1 cellular context compared by ENCODE assay signal in the genomic region with DNA sequence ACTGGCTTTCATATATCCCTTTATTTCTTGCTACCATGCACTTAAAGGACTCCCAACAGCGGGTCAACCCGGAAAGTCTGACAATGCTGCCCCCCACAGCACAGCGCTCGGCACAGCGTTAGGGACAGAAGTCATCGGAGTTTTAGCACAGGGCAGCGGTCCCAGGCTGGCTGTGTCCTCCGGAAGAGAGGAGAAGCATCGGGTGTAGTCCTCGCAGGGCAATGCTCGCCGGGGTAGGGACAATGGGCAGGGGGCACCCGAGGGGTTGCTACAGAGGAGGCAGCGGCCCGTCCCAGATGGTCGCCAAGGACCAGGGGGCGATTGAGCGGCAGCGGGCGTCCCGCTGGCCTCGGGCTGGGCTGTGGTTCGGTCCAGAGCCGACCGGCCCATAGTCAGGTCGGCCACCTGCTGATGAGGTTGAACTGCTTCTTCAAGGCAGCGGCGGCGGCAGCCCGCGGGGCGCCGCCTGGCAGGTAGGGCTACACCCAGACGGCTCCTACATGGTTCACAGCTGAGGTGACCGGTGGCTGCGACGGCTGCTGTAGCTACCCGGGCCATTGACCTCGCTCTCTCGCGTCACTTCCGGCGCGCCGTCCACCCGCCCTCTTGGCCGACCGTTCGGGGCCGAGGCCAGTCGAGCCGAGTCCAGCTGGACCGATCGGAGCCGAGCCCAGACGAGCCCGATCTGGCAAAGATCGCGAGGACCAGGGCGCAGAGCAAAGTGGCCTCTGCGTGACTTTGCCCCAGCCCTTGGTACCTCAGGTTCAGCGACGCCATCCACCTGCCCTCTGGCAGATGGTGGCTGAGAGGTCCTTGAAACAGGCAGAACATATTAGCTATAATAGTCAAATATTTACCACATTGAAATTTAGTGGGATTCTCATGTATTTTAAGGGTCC.
A peak's percentile ranks its signal among the peaks of the same experiment; 100 is the strongest.
TF ChIP-seq lines count a peak whose summit lies in the region.

No MANE protein-coding gene starts in this region.

TF ChIP-seq in K562, 482 proteins besides CTCF, POLR2A, EP300 and RAD21 (continued from another document and continues in another):
- TF ChIP-seq YY1 (IDR thresholded peaks at IDR 0.05; ENCODE audit: borderline replicate concordance in 1 of 3, control insufficient read depth in 1 of 3, extremely low read depth in 1 of 3, insufficient read depth in 3 of 3, insufficient read length in 1 of 3, insufficient replicate concordance in 2 of 3, low read depth in 1 of 3, low read length in 2 of 3): peak in 2 of 3 experiments; percentile 79 to 86
- TF ChIP-seq SAFB (IDR thresholded peaks at IDR 0.05; ENCODE audit: borderline replicate concordance, low read depth, low read length): no peak
- peak; percentile 65; the same call in 1 of the 2 replicates for TF ChIP-seq TAF7 (tag; IDR thresholded peaks at IDR 0.05)
- peak; percentile 65 for TF ChIP-seq ARID4B (CRISPR knock-in tag; IDR thresholded peaks at IDR 0.05)
- TF ChIP-seq CREM (IDR thresholded peaks at IDR 0.05; ENCODE audit: low read depth): peak; percentile 99
- no peak for TF ChIP-seq POLR3A (IDR thresholded peaks at IDR 0.05; ENCODE audit: borderline replicate concordance, extremely low read depth, insufficient read depth, insufficient read length)
- peak; percentile 99 for TF ChIP-seq TFAP4 (CRISPR knock-in tag; IDR thresholded peaks at IDR 0.05; ENCODE audit: borderline replicate concordance)
- peak; percentile 87 for TF ChIP-seq SAP30 (IDR thresholded peaks at IDR 0.05; ENCODE audit: borderline replicate concordance, insufficient read depth, low read depth, low read length, poor library complexity, severe bottlenecking)
- TF ChIP-seq, protein P1, sequence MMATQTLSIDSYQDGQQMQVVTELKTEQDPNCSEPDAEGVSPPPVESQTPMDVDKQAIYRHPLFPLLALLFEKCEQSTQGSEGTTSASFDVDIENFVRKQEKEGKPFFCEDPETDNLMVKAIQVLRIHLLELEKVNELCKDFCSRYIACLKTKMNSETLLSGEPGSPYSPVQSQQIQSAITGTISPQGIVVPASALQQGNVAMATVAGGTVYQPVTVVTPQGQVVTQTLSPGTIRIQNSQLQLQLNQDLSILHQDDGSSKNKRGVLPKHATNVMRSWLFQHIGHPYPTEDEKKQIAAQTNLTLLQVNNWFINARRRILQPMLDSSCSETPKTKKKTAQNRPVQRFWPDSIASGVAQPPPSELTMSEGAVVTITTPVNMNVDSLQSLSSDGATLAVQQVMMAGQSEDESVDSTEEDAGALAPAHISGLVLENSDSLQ (IDR thresholded peaks at IDR 0.05): no peak
- TF ChIP-seq L3MBTL2 (IDR thresholded peaks at IDR 0.05): peak; percentile 88
- peak; percentile 65 for TF ChIP-seq CCNT2 (IDR thresholded peaks at IDR 0.05; ENCODE audit: borderline replicate concordance, extremely low read depth, insufficient read length, low read depth, low read length)
- TF ChIP-seq MTA1 (IDR thresholded peaks at IDR 0.05; ENCODE audit: borderline replicate concordance): peak; percentile 97
- TF ChIP-seq BDP1 (IDR thresholded peaks at IDR 0.05; ENCODE audit: insufficient read depth, insufficient read length): no peak
- TF ChIP-seq, protein P2, sequence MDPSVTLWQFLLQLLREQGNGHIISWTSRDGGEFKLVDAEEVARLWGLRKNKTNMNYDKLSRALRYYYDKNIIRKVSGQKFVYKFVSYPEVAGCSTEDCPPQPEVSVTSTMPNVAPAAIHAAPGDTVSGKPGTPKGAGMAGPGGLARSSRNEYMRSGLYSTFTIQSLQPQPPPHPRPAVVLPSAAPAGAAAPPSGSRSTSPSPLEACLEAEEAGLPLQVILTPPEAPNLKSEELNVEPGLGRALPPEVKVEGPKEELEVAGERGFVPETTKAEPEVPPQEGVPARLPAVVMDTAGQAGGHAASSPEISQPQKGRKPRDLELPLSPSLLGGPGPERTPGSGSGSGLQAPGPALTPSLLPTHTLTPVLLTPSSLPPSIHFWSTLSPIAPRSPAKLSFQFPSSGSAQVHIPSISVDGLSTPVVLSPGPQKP (CRISPR knock-in tag; IDR thresholded peaks at IDR 0.05): 0 out of 2 replicates have a peak, but pooled peaks have one; percentile 74
- TF ChIP-seq PHF8 (IDR thresholded peaks at IDR 0.05; ENCODE audit: borderline replicate concordance, low read length): peak; percentile 89; the same call in 1 of the 2 replicates
- TF ChIP-seq DIDO1 (tag; IDR thresholded peaks at IDR 0.05; ENCODE audit: low read depth): peak; percentile 89
- TF ChIP-seq GTF2E2 (tag; IDR thresholded peaks at IDR 0.05): peak; percentile 45; the same call in 1 of the 2 replicates
- TF ChIP-seq HMGN3 (IDR thresholded peaks at IDR 0.05; ENCODE audit: borderline replicate concordance, extremely low read depth, insufficient read length, low read depth, low read length): peak; percentile 93
- peak; percentile 40; the same call in 1 of the 2 replicates for TF ChIP-seq SMC3 (conservative IDR thresholded peaks at IDR 0.05; ENCODE audit: insufficient read depth, low read depth, low read length)
- TF ChIP-seq ARHGAP35 (IDR thresholded peaks at IDR 0.05; ENCODE audit: partially characterized antibody): no peak
- TF ChIP-seq TOE1 (IDR thresholded peaks at IDR 0.05; ENCODE audit: borderline replicate concordance): no peak; the same call in 1 of the 2 replicates
- 0 out of 2 replicates have a peak, but pooled peaks have one; percentile 60 for TF ChIP-seq TOE1 (CRISPR knock-in tag; IDR thresholded peaks at IDR 0.05; ENCODE audit: borderline replicate concordance, low read depth)
- 0 out of 2 replicates have a peak, but pooled peaks have one; percentile 37 for TF ChIP-seq HNRNPL (IDR thresholded peaks at IDR 0.05; ENCODE audit: low read depth, low read length)
- TF ChIP-seq KDM2B (CRISPR knock-in tag; IDR thresholded peaks at IDR 0.05): peak; percentile 98
- peak; percentile 92 for TF ChIP-seq ATF1 (CRISPR knock-in tag; IDR thresholded peaks at IDR 0.05)
- peak; percentile 98 for TF ChIP-seq ATF1 (tag; IDR thresholded peaks at IDR 0.05)
- no peak for TF ChIP-seq TRIM28 (IDR thresholded peaks at IDR 0.05)
- TF ChIP-seq, protein P3, sequence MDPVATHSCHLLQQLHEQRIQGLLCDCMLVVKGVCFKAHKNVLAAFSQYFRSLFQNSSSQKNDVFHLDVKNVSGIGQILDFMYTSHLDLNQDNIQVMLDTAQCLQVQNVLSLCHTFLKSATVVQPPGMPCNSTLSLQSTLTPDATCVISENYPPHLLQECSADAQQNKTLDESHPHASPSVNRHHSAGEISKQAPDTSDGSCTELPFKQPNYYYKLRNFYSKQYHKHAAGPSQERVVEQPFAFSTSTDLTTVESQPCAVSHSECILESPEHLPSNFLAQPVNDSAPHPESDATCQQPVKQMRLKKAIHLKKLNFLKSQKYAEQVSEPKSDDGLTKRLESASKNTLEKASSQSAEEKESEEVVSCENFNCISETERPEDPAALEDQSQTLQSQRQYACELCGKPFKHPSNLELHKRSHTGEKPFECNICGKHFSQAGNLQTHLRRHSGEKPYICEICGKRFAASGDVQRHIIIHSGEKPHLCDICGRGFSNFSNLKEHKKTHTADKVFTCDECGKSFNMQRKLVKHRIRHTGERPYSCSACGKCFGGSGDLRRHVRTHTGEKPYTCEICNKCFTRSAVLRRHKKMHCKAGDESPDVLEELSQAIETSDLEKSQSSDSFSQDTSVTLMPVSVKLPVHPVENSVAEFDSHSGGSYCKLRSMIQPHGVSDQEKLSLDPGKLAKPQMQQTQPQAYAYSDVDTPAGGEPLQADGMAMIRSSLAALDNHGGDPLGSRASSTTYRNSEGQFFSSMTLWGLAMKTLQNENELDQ (CRISPR knock-in tag; IDR thresholded peaks at IDR 0.05; ENCODE audit: borderline replicate concordance): no peak
- TF ChIP-seq PREB (CRISPR knock-in tag; IDR thresholded peaks at IDR 0.05): no peak
- no peak for TF ChIP-seq RNF219 (CRISPR knock-in tag; IDR thresholded peaks at IDR 0.05)
- TF ChIP-seq NFRKB (IDR thresholded peaks at IDR 0.05; ENCODE audit: low read depth): peak; percentile 30; the same call in 1 of the 2 replicates
- peak; percentile 88 for TF ChIP-seq ZFX (CRISPR knock-in tag; IDR thresholded peaks at IDR 0.05)
- TF ChIP-seq, protein P4, sequence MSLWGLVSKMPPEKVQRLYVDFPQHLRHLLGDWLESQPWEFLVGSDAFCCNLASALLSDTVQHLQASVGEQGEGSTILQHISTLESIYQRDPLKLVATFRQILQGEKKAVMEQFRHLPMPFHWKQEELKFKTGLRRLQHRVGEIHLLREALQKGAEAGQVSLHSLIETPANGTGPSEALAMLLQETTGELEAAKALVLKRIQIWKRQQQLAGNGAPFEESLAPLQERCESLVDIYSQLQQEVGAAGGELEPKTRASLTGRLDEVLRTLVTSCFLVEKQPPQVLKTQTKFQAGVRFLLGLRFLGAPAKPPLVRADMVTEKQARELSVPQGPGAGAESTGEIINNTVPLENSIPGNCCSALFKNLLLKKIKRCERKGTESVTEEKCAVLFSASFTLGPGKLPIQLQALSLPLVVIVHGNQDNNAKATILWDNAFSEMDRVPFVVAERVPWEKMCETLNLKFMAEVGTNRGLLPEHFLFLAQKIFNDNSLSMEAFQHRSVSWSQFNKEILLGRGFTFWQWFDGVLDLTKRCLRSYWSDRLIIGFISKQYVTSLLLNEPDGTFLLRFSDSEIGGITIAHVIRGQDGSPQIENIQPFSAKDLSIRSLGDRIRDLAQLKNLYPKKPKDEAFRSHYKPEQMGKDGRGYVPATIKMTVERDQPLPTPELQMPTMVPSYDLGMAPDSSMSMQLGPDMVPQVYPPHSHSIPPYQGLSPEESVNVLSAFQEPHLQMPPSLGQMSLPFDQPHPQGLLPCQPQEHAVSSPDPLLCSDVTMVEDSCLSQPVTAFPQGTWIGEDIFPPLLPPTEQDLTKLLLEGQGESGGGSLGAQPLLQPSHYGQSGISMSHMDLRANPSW (CRISPR knock-in tag; IDR thresholded peaks at IDR 0.05): peak; percentile 89
